Comparison of ENCODE assay signal across 19 cellular contexts in the genomic region with DNA sequence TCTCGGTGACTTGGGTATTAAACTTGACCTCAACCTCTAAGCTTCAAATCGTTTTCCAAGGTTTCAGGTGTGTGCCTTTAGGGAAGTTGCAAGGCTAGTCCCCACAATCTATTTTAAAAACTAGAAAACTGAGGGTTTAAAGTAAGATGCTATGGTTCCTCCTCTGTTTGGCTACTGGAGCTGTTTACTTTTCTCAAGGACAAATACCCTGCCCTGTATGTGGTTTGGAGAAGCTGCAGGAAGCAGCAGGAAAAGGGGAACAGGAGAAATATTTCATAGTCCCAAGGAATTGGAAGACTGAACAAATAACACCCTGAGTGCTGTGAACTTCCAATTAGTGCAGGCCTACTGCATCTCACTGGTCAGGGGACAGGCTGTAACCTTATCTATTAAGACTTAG.
"Had no signal": no experiment of that assay in that cellular context is flagged by ENCODE, and none has a peak within 500 bp of the region (broad histone marks: within the 10 kb centered on the region; RNA-seq: fewer than 3 reads in every experiment).

No MANE protein-coding gene starts in this region.

- ATAC-seq: activated CD4-positive, alpha-beta T cell treated with anti-CD3 and anti-CD28 coated beads for 36 hours; activated naive CD4-positive, alpha-beta T cell treated with anti-CD3 and anti-CD28 coated beads, Interleukin-2, amount 50 U/mL, for 72 hours; activated T-helper 17 cell treated with anti-CD3 and anti-CD28 coated beads, Interleukin-2, amount 50 U/mL, for 72 hours; mucosa of descending colon had no signal

- DNase-seq: activated B cell treated with CpG ODN at 0.5 μM for 24 hours; activated CD4-positive, alpha-beta T cell treated with anti-CD3 and anti-CD28 coated beads for 36 hours; activated CD4-positive, alpha-beta T cell treated with anti-CD3 and anti-CD28 coated beads, Interleukin-2, amount 50 U/mL, for 4 hours; activated CD8-positive, alpha-beta memory T cell treated with anti-CD3 and anti-CD28 coated beads for 24 hours; activated CD8-positive, alpha-beta memory T cell treated with anti-CD3 and anti-CD28 coated beads, Interleukin-2, amount 50 U/mL, for 4 hours; activated T-cell treated with anti-CD3 and anti-CD28 coated beads, Interleukin-2, amount 50 U/mL, for 24 hours; adrenal gland; esophagus squamous epithelium; mesendoderm; mucosa of descending colon; ovary; stimulated activated CD4-positive, alpha-beta T cell treated with anti-CD3 and anti-CD28 coated beads, Interleukin-12 subunit alpha, Interleukin-12 subunit beta, amount 100 ng/mL, for 4 hours; substantia nigra; T1000; thyroid gland had no signal

- H3K27ac ChIP-seq: esophagus squamous epithelium, hepatocyte, prostate gland, thyroid gland had no signal

- H3K9me3 ChIP-seq: adrenal gland, esophagus squamous epithelium, mucosa of descending colon, ovary, prostate gland, thyroid gland had no signal

- H3K27me3 ChIP-seq: adrenal gland, esophagus squamous epithelium, hepatocyte, ovary, thyroid gland had no signal

- H3K4me3 ChIP-seq: adrenal gland, esophagus squamous epithelium, hepatocyte, mucosa of descending colon, ovary, prostate gland, thyroid gland had no signal

- H3K36me3 ChIP-seq: ovary, prostate gland, thyroid gland had no signal
